36 cellular contexts compared by ENCODE assay signal in genomic region chr6:24596717-24597116, GRCh38. TPM values are rescaled to one million over a fixed set of nuclear protein-coding genes. Genes with fewer than 3 reads are reported as not detected.
"Had no signal": no experiment of that assay in that cellular context is flagged by ENCODE, and none has a peak within 500 bp of the region (broad histone marks: within the 10 kb centered on the region; RNA-seq: fewer than 3 reads in every experiment).

No MANE protein-coding gene starts in this region.

- H3K27ac Mint-ChIP-seq: activated B cell treated with CpG ODN at 0.5 μM for 24 hours; activated CD4-positive, alpha-beta memory T cell treated with anti-CD3 and anti-CD28 coated beads for 36 hours; activated CD4-positive, alpha-beta T cell treated with anti-CD3 and anti-CD28 coated beads, Interleukin-2, amount 10 ng/mL, durations not matched to agents 24 days and 14 days; activated CD8-positive, alpha-beta T cell treated with anti-CD3 and anti-CD28 coated beads for 36 hours; activated naive CD4-positive, alpha-beta T cell treated with anti-CD3 and anti-CD28 coated beads, Interleukin-2, amount 10 ng/mL, durations not matched to agents 7 days and 5 days; activated naive CD4-positive, alpha-beta T cell treated with anti-CD3 and anti-CD28 coated beads, Interleukin-2, amount 50 U/mL, for 24 hours; activated naive CD8-positive, alpha-beta T cell; activated naive CD8-positive, alpha-beta T cell treated with anti-CD3 and anti-CD28 coated beads, Interleukin-2, amount 10 ng/mL, durations not matched to agents 7 days and 5 days; activated naive CD8-positive, alpha-beta T cell treated with anti-CD3 and anti-CD28 coated beads, Interleukin-2, amount 50 U/mL, for 24 hours; activated T-cell treated with anti-CD3 and anti-CD28 coated beads, Interleukin-2, amount 50 U/mL, for 72 hours; activated T-helper 1 cell treated with anti-CD3 and anti-CD28 coated beads, Interleukin-12 subunit alpha, Interleukin-12 subunit beta, Interleukin-2, Interleukin-4 antibody, amounts not matched to agents 30 ng/mL and 10 ng/mL and 1 ng/mL, durations not matched to agents 14 hours and 24 hours and 36 hours; activated T-helper 17 cell treated with anti-CD3 and anti-CD28 coated beads, Interleukin-2, amount 50 U/mL, for 72 hours; T-helper 1 cell treated with Interleukin-12 subunit alpha and Interleukin-12 subunit beta and Interleukin-4 antibody, amounts not matched to agents 30 μg/mL and 1 μg/mL, for 36 hours; T-helper 2 cell treated with Interferon-gamma antibody and Interleukin-4, amounts not matched to agents 5 μg/mL and 100 μg/mL, for 36 hours had no signal

- H3K9me3 ChIP-seq: body of pancreas, breast epithelium had no signal

- H3K4me3 Mint-ChIP-seq: activated B cell treated with CpG ODN at 0.5 μM for 24 hours; activated CD4-positive, alpha-beta memory T cell treated with anti-CD3 and anti-CD28 coated beads for 36 hours; activated CD4-positive, alpha-beta T cell treated with anti-CD3 and anti-CD28 coated beads, Interleukin-2, amount 10 ng/mL, durations not matched to agents 24 days and 14 days; activated CD8-positive, alpha-beta T cell treated with anti-CD3 and anti-CD28 coated beads for 36 hours; activated naive CD4-positive, alpha-beta T cell treated with anti-CD3 and anti-CD28 coated beads, Interleukin-2, amount 10 ng/mL, durations not matched to agents 7 days and 5 days; activated naive CD4-positive, alpha-beta T cell treated with anti-CD3 and anti-CD28 coated beads, Interleukin-2, amount 50 U/mL, for 24 hours; activated naive CD8-positive, alpha-beta T cell; activated naive CD8-positive, alpha-beta T cell treated with anti-CD3 and anti-CD28 coated beads, Interleukin-2, amount 10 ng/mL, durations not matched to agents 7 days and 5 days; activated naive CD8-positive, alpha-beta T cell treated with anti-CD3 and anti-CD28 coated beads, Interleukin-2, amount 50 U/mL, for 24 hours; activated T-cell treated with anti-CD3 and anti-CD28 coated beads, Interleukin-2, amount 50 U/mL, for 4 hours; activated T-cell treated with anti-CD3 and anti-CD28 coated beads, Interleukin-2, amount 50 U/mL, for 72 hours; activated T-helper 1 cell treated with anti-CD3 and anti-CD28 coated beads, Interleukin-12 subunit alpha, Interleukin-12 subunit beta, Interleukin-2, Interleukin-4 antibody, amounts not matched to agents 30 ng/mL and 10 ng/mL and 1 ng/mL, durations not matched to agents 14 hours and 24 hours and 36 hours; activated T-helper 17 cell treated with anti-CD3 and anti-CD28 coated beads, Interleukin-2, amount 50 U/mL, for 72 hours; T-helper 1 cell treated with Interleukin-12 subunit alpha and Interleukin-12 subunit beta and Interleukin-4 antibody, amounts not matched to agents 30 μg/mL and 1 μg/mL, for 36 hours; T-helper 2 cell treated with Interferon-gamma antibody and Interleukin-4, amounts not matched to agents 5 μg/mL and 100 μg/mL, for 36 hours had no signal

- H3K27me3 ChIP-seq: body of pancreas, brain microvascular endothelial cell, breast epithelium had no signal

- DNase-seq: activated B cell treated with CpG ODN at 0.5 μM for 24 hours; activated CD4-positive, alpha-beta memory T cell treated with anti-CD3 and anti-CD28 coated beads for 36 hours; activated CD4-positive, alpha-beta T cell treated with anti-CD3 and anti-CD28 coated beads for 4 hours; activated CD4-positive, alpha-beta T cell treated with anti-CD3 and anti-CD28 coated beads, Interleukin-2, amount 10 ng/mL, durations not matched to agents 24 days and 14 days; activated CD4-positive, alpha-beta T cell treated with anti-CD3 and anti-CD28 coated beads, Interleukin-2, amount 50 U/mL, for 1 hour; activated CD4-positive, alpha-beta T cell treated with anti-CD3 and anti-CD28 coated beads, Interleukin-2, amount 50 U/mL, for 4 hours; activated CD4-positive, CD25-positive, alpha-beta regulatory T cell treated with anti-CD3 and anti-CD28 coated beads, Interleukin-2, amount 50 U/mL, for 72 hours; activated CD8-positive, alpha-beta memory T cell treated with anti-CD3 and anti-CD28 coated beads, Interleukin-2, amount 50 U/mL, for 4 hours; activated CD8-positive, alpha-beta T cell treated with anti-CD3 and anti-CD28 coated beads for 36 hours; activated effector memory CD4-positive, alpha-beta T cell treated with anti-CD3 and anti-CD28 coated beads, Interleukin-2, amount 50 U/mL, for 16 hours; activated naive CD4-positive, alpha-beta T cell treated with anti-CD3 and anti-CD28 coated beads, Interleukin-2, amount 10 ng/mL, durations not matched to agents 7 days and 5 days; activated naive CD4-positive, alpha-beta T cell treated with Interleukin-2 at 50 U/mL for 16 hours; activated naive CD8-positive, alpha-beta T cell treated with anti-CD3 and anti-CD28 coated beads, Interleukin-2, amount 10 ng/mL, durations not matched to agents 7 days and 5 days; activated naive CD8-positive, alpha-beta T cell treated with anti-CD3 and anti-CD28 coated beads, Interleukin-2, amount 50 U/mL, for 24 hours; activated T-cell treated with anti-CD3 and anti-CD28 coated beads for 4 hours; activated T-cell treated with anti-CD3 and anti-CD28 coated beads, Interleukin-2, amount 50 U/mL, for 1 hour; activated T-cell treated with anti-CD3 and anti-CD28 coated beads, Interleukin-2, amount 50 U/mL, for 4 hours; activated T-cell treated with anti-CD3 and anti-CD28 coated beads, Interleukin-2, amount 50 U/mL, for 72 hours; amniotic stem cell; aorta; body of pancreas; brain microvascular endothelial cell; central memory CD4-positive, alpha-beta T cell; T-helper 1 cell; T-helper 2 cell; T-helper 9 cell had no signal

- H3K27ac ChIP-seq: body of pancreas, brain microvascular endothelial cell, breast epithelium, VCaP had no signal

- H3K36me3 ChIP-seq: brain microvascular endothelial cell, breast epithelium had no signal

- H3K4me3 ChIP-seq: body of pancreas, breast epithelium had no signal

- H3K9me3 Mint-ChIP-seq: activated B cell treated with CpG ODN at 0.5 μM for 24 hours; activated CD4-positive, alpha-beta memory T cell treated with anti-CD3 and anti-CD28 coated beads for 36 hours; activated CD4-positive, alpha-beta T cell treated with anti-CD3 and anti-CD28 coated beads, Interleukin-2, amount 10 ng/mL, durations not matched to agents 24 days and 14 days; activated CD8-positive, alpha-beta T cell treated with anti-CD3 and anti-CD28 coated beads for 36 hours; activated naive CD4-positive, alpha-beta T cell treated with anti-CD3 and anti-CD28 coated beads, Interleukin-2, amount 10 ng/mL, durations not matched to agents 7 days and 5 days; activated naive CD4-positive, alpha-beta T cell treated with anti-CD3 and anti-CD28 coated beads, Interleukin-2, amount 50 U/mL, for 24 hours; activated naive CD8-positive, alpha-beta T cell treated with anti-CD3 and anti-CD28 coated beads, Interleukin-2, amount 10 ng/mL, durations not matched to agents 7 days and 5 days; activated naive CD8-positive, alpha-beta T cell treated with anti-CD3 and anti-CD28 coated beads, Interleukin-2, amount 50 U/mL, for 24 hours; activated T-cell treated with anti-CD3 and anti-CD28 coated beads, Interleukin-2, amount 50 U/mL, for 4 hours; activated T-cell treated with anti-CD3 and anti-CD28 coated beads, Interleukin-2, amount 50 U/mL, for 72 hours; activated T-helper 1 cell treated with anti-CD3 and anti-CD28 coated beads, Interleukin-12 subunit alpha, Interleukin-12 subunit beta, Interleukin-2, Interleukin-4 antibody, amounts not matched to agents 30 ng/mL and 10 ng/mL and 1 ng/mL, durations not matched to agents 14 hours and 24 hours and 36 hours; activated T-helper 17 cell treated with anti-CD3 and anti-CD28 coated beads, Interleukin-2, amount 50 U/mL, for 72 hours; T-helper 1 cell treated with Interleukin-12 subunit alpha and Interleukin-12 subunit beta and Interleukin-4 antibody, amounts not matched to agents 30 μg/mL and 1 μg/mL, for 36 hours; T-helper 2 cell treated with Interferon-gamma antibody and Interleukin-4, amounts not matched to agents 5 μg/mL and 100 μg/mL, for 36 hours had no signal

- FAIRE-seq: astrocyte, TTC549 had no signal

- H3K27me3 Mint-ChIP-seq: activated B cell treated with CpG ODN at 0.5 μM for 24 hours; activated CD8-positive, alpha-beta T cell treated with anti-CD3 and anti-CD28 coated beads for 36 hours; activated naive CD4-positive, alpha-beta T cell treated with anti-CD3 and anti-CD28 coated beads, Interleukin-2, amount 50 U/mL, for 24 hours; activated T-helper 17 cell treated with anti-CD3 and anti-CD28 coated beads, Interleukin-2, amount 50 U/mL, for 72 hours had no signal

- H3K36me3 Mint-ChIP-seq: activated CD4-positive, alpha-beta memory T cell treated with anti-CD3 and anti-CD28 coated beads for 36 hours; activated naive CD4-positive, alpha-beta T cell treated with anti-CD3 and anti-CD28 coated beads, Interleukin-2, amount 10 ng/mL, durations not matched to agents 7 days and 5 days; activated naive CD4-positive, alpha-beta T cell treated with anti-CD3 and anti-CD28 coated beads, Interleukin-2, amount 50 U/mL, for 24 hours; activated naive CD8-positive, alpha-beta T cell; activated naive CD8-positive, alpha-beta T cell treated with anti-CD3 and anti-CD28 coated beads, Interleukin-2, amount 10 ng/mL, durations not matched to agents 7 days and 5 days had no signal

- H3K4me1 Mint-ChIP-seq: activated B cell treated with CpG ODN at 0.5 μM for 24 hours; activated CD4-positive, alpha-beta T cell treated with anti-CD3 and anti-CD28 coated beads, Interleukin-2, amount 10 ng/mL, durations not matched to agents 24 days and 14 days; activated naive CD4-positive, alpha-beta T cell treated with anti-CD3 and anti-CD28 coated beads, Interleukin-2, amount 10 ng/mL, durations not matched to agents 7 days and 5 days; activated naive CD4-positive, alpha-beta T cell treated with anti-CD3 and anti-CD28 coated beads, Interleukin-2, amount 50 U/mL, for 24 hours; activated naive CD8-positive, alpha-beta T cell treated with anti-CD3 and anti-CD28 coated beads, Interleukin-2, amount 10 ng/mL, durations not matched to agents 7 days and 5 days; activated naive CD8-positive, alpha-beta T cell treated with anti-CD3 and anti-CD28 coated beads, Interleukin-2, amount 50 U/mL, for 24 hours; activated T-helper 17 cell treated with anti-CD3 and anti-CD28 coated beads, Interleukin-2, amount 50 U/mL, for 72 hours had no signal

- ATAC-seq: activated CD8-positive, alpha-beta T cell treated with anti-CD3 and anti-CD28 coated beads for 36 hours; activated naive CD8-positive, alpha-beta T cell treated with anti-CD3 and anti-CD28 coated beads, Interleukin-2, amount 50 U/mL, for 24 hours; activated T-cell treated with anti-CD3 and anti-CD28 coated beads, Interleukin-2, amount 50 U/mL, for 4 hours; activated T-cell treated with anti-CD3 and anti-CD28 coated beads, Interleukin-2, amount 50 U/mL, for 72 hours; activated T-helper 17 cell treated with anti-CD3 and anti-CD28 coated beads, Interleukin-2, amount 50 U/mL, for 72 hours; body of pancreas had no signal

- H3K4me1 ChIP-seq: body of pancreas, breast epithelium had no signal

RNA-seq across cellular contexts. Expression of gene KIAA0319, which starts 49.3 kb away (rescaled TPM):
- total RNA-seq: activated CD4-positive, alpha-beta T cell treated with anti-CD3 and anti-CD28 coated beads, Interleukin-2, amount 10 ng/mL, durations not matched to agents 24 days and 14 days; activated T-helper 1 cell treated with anti-CD3 and anti-CD28 coated beads, Interleukin-12 subunit alpha, Interleukin-12 subunit beta, Interleukin-2, Interleukin-4 antibody, amounts not matched to agents 30 ng/mL and 10 ng/mL and 1 ng/mL, durations not matched to agents 14 hours and 24 hours and 36 hours had no signal
